ENCODE assay signal across 8 cellular contexts in genomic region chrX:152926279-152926678, GRCh38. TPM values are rescaled to one million over a fixed set of nuclear protein-coding genes. Genes with fewer than 3 reads are reported as not detected.
DNase-seq lines count a peak whose midpoint lies in the region; ATAC-seq and TF ChIP-seq lines count a peak whose summit lies in the region.

No MANE protein-coding gene starts in this region.

- H3K9me3 ChIP-seq in Peyer's patch, result no peaks in the 10 kb centered on the region

- no peaks in the 10 kb centered on the region for H3K27me3 ChIP-seq in Peyer's patch

- H3K4me3 Mint-ChIP-seq in glutamatergic neuron (ENCODE audit: unreplicated experiment), result no peak overlapping the region

- no peak for TF ChIP-seq EP300 in Ishikawa (IDR thresholded peaks at IDR 0.05; ENCODE audit: borderline replicate concordance)

- H3K4me1 Mint-ChIP-seq in glutamatergic neuron (ENCODE audit: low read depth, unreplicated experiment), result no peaks in the 10 kb centered on the region

- peak; percentile 60 for DNase-seq in DMS153 (lab: John Stamatoyannopoulos, UW)
- DNase-seq in Peyer's patch, result peak in 2 of 3 donors; percentile 21 to 56
- DNase-seq in activated effector memory CD4-positive, alpha-beta T cell treated with anti-CD3 and anti-CD28 coated beads, Interleukin-2, amount 50 U/mL, for 16 hours, result peak; percentile 75
- no peak for DNase-seq in glutamatergic neuron
- DNase-seq in stimulated activated CD4-positive, alpha-beta T cell treated with anti-CD3 and anti-CD28 coated beads, Interleukin-12 subunit alpha, Interleukin-12 subunit beta, amount 100 ng/mL, for 24 hours (ENCODE audit: low read depth in 2 of 2), result peak; percentile 15 to 34
- DNase-seq in coronary artery (ENCODE audit: low spot score), result no peak

- no peak for TF ChIP-seq POLR2A in Peyer's patch (IDR thresholded peaks at IDR 0.05)

- H3K27me3 Mint-ChIP-seq in glutamatergic neuron (ENCODE audit: unreplicated experiment), result no peaks in the 10 kb centered on the region

- H3K36me3 Mint-ChIP-seq in glutamatergic neuron (ENCODE audit: unreplicated experiment), result no peaks in the 10 kb centered on the region

- peak; percentile 61 for TF ChIP-seq RAD21 in Ishikawa (IDR thresholded peaks at IDR 0.05; ENCODE audit: low read depth)

- ATAC-seq in GM19468 (IDR thresholded peaks at IDR 0.05; ENCODE audit: extremely low read depth, unreplicated experiment), result peak; percentile 53

- no peak overlapping the region for H3K27ac Mint-ChIP-seq in glutamatergic neuron (ENCODE audit: unreplicated experiment)

- peak in 4 of 6 experiments; percentile 19 to 35 (median 30) for TF ChIP-seq CTCF in Peyer's patch (IDR thresholded peaks at IDR 0.05)
- TF ChIP-seq CTCF in glutamatergic neuron (IDR thresholded peaks at IDR 0.05; ENCODE audit: partially characterized antibody, unreplicated experiment), result peak; percentile 21
- no peak for TF ChIP-seq CTCF in coronary artery (IDR thresholded peaks at IDR 0.05)

- H3K4me3 ChIP-seq in Peyer's patch, result no peak overlapping the region
- H3K4me3 ChIP-seq in coronary artery, result no peak overlapping the region

- no peaks in the 10 kb centered on the region for H3K36me3 ChIP-seq in Peyer's patch

- H3K4me1 ChIP-seq in Peyer's patch, result no peaks in the 10 kb centered on the region

- H3K27ac ChIP-seq in Peyer's patch, result no peak overlapping the region
- no peak overlapping the region for H3K27ac ChIP-seq in coronary artery

- H3K9me3 Mint-ChIP-seq in glutamatergic neuron (ENCODE audit: unreplicated experiment), result peaks cover 5% of the 10 kb centered on the region

TF ChIP-seq in Ishikawa, 13 proteins besides CTCF, POLR2A, EP300 and RAD21:
- TF ChIP-seq TEAD4 (IDR thresholded peaks at IDR 0.05), result peak; percentile 9; the same call in 1 of the 2 replicates
- TF ChIP-seq NFIC (IDR thresholded peaks at IDR 0.05), result peak; percentile 52; the same call in 1 of the 2 replicates
- TF ChIP-seq ZBTB7A (IDR thresholded peaks at IDR 0.05; ENCODE audit: low read depth), result no peak

RNA-seq across cellular contexts. Expression of gene ZNF185, which starts 28.4 kb away (rescaled TPM):
- total RNA-seq in Peyer's patch (1 to 10 TPM in 3 of 4 donors, under 1 TPM in 1; 0.53 to 2.5 (median 1.4) TPM), glutamatergic neuron (ENCODE audit: unreplicated experiment) (1.1 TPM)

Comparison
In these comparisons a context has a peak if more than half of its experiments do, and no peak if none do; other contexts are left out.
1. DNase-seq: peak in DMS153 (single experiment), Peyer's patch (2 of 3), activated effector memory CD4-positive, alpha-beta T cell treated with anti-CD3 and anti-CD28 coated beads, Interleukin-2, amount 50 U/mL, for 16 hours (single experiment) and stimulated activated CD4-positive, alpha-beta T cell treated with anti-CD3 and anti-CD28 coated beads, Interleukin-12 subunit alpha, Interleukin-12 subunit beta, amount 100 ng/mL, for 24 hours (2 of 2); none in glutamatergic neuron (single experiment) and coronary artery (single experiment).